ENCODE assay signal across 13 cellular contexts in the genomic region with DNA sequence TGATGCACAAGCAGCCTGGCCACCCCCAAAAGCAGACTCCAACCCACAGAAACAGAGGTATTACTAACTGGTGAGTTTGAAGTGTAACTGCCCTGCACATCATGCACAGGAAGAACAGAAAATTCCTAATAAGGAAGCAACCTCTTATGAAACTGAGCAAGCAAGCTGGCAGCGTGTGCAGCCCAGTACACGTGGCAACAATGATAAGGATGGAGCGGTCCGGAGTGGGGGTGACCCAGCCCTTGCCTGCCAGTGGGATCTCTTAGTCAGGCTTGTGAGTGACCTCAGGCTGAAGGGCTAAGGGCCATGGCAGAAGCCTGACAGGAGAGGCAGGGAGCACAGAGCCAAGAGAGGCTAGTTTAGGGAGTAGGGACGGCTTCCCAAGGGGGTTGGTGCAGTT. TPM values are rescaled to one million over a fixed set of nuclear protein-coding genes. Genes with fewer than 3 reads are reported as not detected.
DNase-seq lines count a peak whose midpoint lies in the region; ATAC-seq and TF ChIP-seq lines count a peak whose summit lies in the region.
"Had no signal": no experiment of that assay in that cellular context is flagged by ENCODE, and none has a peak within 500 bp of the region (broad histone marks: within the 10 kb centered on the region; RNA-seq: fewer than 3 reads in every experiment).

No MANE protein-coding gene starts in this region.

- H3K9me3 ChIP-seq in heart left ventricle: peaks cover 0 to 8% (median 0%) of the 10 kb centered on the region in 12 donors
- no peaks in the 10 kb centered on the region for H3K9me3 ChIP-seq in upper lobe of left lung
- H3K9me3 ChIP-seq in endodermal cell (ENCODE audit: control insufficient read depth, low read length): peaks cover 6% of the 10 kb centered on the region
- H3K9me3 ChIP-seq: spleen, transverse colon had no signal

- TF ChIP-seq EP300 in upper lobe of left lung (IDR thresholded peaks at IDR 0.05): no peak

- H3K27ac ChIP-seq in heart left ventricle (no peak overlapping the region), upper lobe of left lung (no peak overlapping the region), endodermal cell (ENCODE audit: low read depth, low read length) (no peak overlapping the region)
- H3K27ac ChIP-seq: transverse colon had no signal

- H3K4me1 Mint-ChIP-seq in endodermal cell (peaks cover 14% of the 10 kb centered on the region), MCF 10A (ENCODE audit: insufficient read depth, unreplicated experiment) (peaks cover 30% of the 10 kb centered on the region)

- ATAC-seq in heart left ventricle (peak in 3 of 4 donors; percentile 62 to 84 (median 67)), Right ventricle myocardium inferior (no peak), upper lobe of left lung (ENCODE audit: low FRiP score in 2 of 2) (peak; percentile 54 to 80)

- DNase-seq in heart left ventricle: peak in 1 of 5 donors; percentile 34
- DNase-seq in Right ventricle myocardium inferior (ENCODE audit: missing footprints): no peak
- DNase-seq in SIG-M5 (lab: John Stamatoyannopoulos, UW): peak; percentile 17
- DNase-seq in fibroblast of the aortic adventitia (ENCODE audit: low read depth): peak; percentile 60
- peak in 1 of 2 donors; percentile 53 for DNase-seq in upper lobe of left lung
- DNase-seq in epidermal melanocyte (ENCODE audit: insufficient read length, low spot score): no peak
- no peak for DNase-seq in endodermal cell
- no peak for DNase-seq in MCF 10A (ENCODE audit: unreplicated experiment)
- DNase-seq: DND-41, NCI-H345, spleen, transverse colon had no signal

- no TSS peak for BruUV-seq in MCF 10A (replicated peaks; lab: Mats Ljungman, UMichigan)

- no peaks in the 10 kb centered on the region for H3K36me3 Mint-ChIP-seq in endodermal cell (ENCODE audit: low read depth)
- H3K36me3 Mint-ChIP-seq in MCF 10A (ENCODE audit: insufficient read depth, unreplicated experiment): no peaks in the 10 kb centered on the region

- peaks cover 0 to 77% (median 0%) of the 10 kb centered on the region in 12 donors for H3K4me1 ChIP-seq in heart left ventricle
- H3K4me1 ChIP-seq in upper lobe of left lung: peaks cover 4 to 10% (median 7%) of the 10 kb centered on the region in 4 donors
- H3K4me1 ChIP-seq in endodermal cell (ENCODE audit: control insufficient read depth, insufficient read depth, low read length): peaks cover 2% of the 10 kb centered on the region
- H3K4me1 ChIP-seq: transverse colon had no signal

- peaks cover 3% of the 10 kb centered on the region for H3K27me3 Mint-ChIP-seq in endodermal cell (ENCODE audit: insufficient read depth)
- no peaks in the 10 kb centered on the region for H3K27me3 Mint-ChIP-seq in MCF 10A (ENCODE audit: insufficient read depth, unreplicated experiment)

- TF ChIP-seq POLR2A in heart left ventricle (IDR thresholded peaks at IDR 0.05) (no peak), upper lobe of left lung (IDR thresholded peaks at IDR 0.05) (no peak)

- no peak overlapping the region for H3K9ac ChIP-seq in endodermal cell (ENCODE audit: extremely low read depth, low read length, poor library complexity, severe bottlenecking)

- no peak overlapping the region for H3K4me3 ChIP-seq in heart left ventricle
- no peak overlapping the region for H3K4me3 ChIP-seq in fibroblast of the aortic adventitia (ENCODE audit: low read depth, low read length)
- no peak overlapping the region for H3K4me3 ChIP-seq in upper lobe of left lung
- H3K4me3 ChIP-seq in endodermal cell (ENCODE audit: low read length): no peak overlapping the region
- H3K4me3 ChIP-seq: spleen, transverse colon had no signal

- CTCF ChIA-PET in MCF 10A (lab: Yijun Ruan, JAX): interaction anchor here (0.5 kb wide), 1 partner anchor 63 kb away, joined by 3 read pairs; no protein-coding TSS in a partner anchor

- no peak for TF ChIP-seq CTCF in heart left ventricle (IDR thresholded peaks at IDR 0.05)
- TF ChIP-seq CTCF in fibroblast of the aortic adventitia (IDR thresholded peaks at IDR 0.05; ENCODE audit: insufficient read depth, low read length): no peak
- TF ChIP-seq CTCF in upper lobe of left lung (IDR thresholded peaks at IDR 0.05): no peak
- TF ChIP-seq CTCF in endodermal cell (conservative IDR thresholded peaks at IDR 0.05): no peak
- TF ChIP-seq CTCF in MCF 10A (IDR thresholded peaks at IDR 0.05; ENCODE audit: unreplicated experiment): no peak

- H3K4me3 Mint-ChIP-seq in endodermal cell (no peak overlapping the region), MCF 10A (ENCODE audit: unreplicated experiment) (no peak overlapping the region)

- POLR2A ChIA-PET in MCF 10A (lab: Yijun Ruan, JAX): no interaction called here

- no peaks in the 10 kb centered on the region for H3K36me3 ChIP-seq in heart left ventricle
- H3K36me3 ChIP-seq in upper lobe of left lung: no peaks in the 10 kb centered on the region
- H3K36me3 ChIP-seq in endodermal cell (ENCODE audit: control insufficient read depth, insufficient read depth, low read length): no peaks in the 10 kb centered on the region
- H3K36me3 ChIP-seq: spleen, transverse colon had no signal

- WGBS in heart left ventricle, 4 donors: 35 to 43% (median 39%) methylated on average over 5 of the region's 5 CpGs
- 48 to 90% methylated on average over 1 to 5 of the region's 5 CpGs for WGBS in upper lobe of left lung, 2 donors
- 86 to 96% methylated on average over 1 to 5 of the region's 5 CpGs for WGBS in endodermal cell (ENCODE audit: insufficient coverage in 1 of 2, insufficient read length in 1 of 2), 2 experiments

- no peak overlapping the region for H3K27ac Mint-ChIP-seq in endodermal cell
- no peak overlapping the region for H3K27ac Mint-ChIP-seq in MCF 10A (ENCODE audit: low read depth, unreplicated experiment)

- intact Hi-C loops in heart left ventricle (cut with DNase I) (no loop called here), Right ventricle myocardium inferior (cut with DNase I) (no loop called here), MCF 10A (cut with micrococcal nuclease) (no loop called here)

- peaks cover 2% of the 10 kb centered on the region for H3K9me3 Mint-ChIP-seq in endodermal cell
- H3K9me3 Mint-ChIP-seq in MCF 10A (ENCODE audit: unreplicated experiment): no peaks in the 10 kb centered on the region

- H3K27me3 ChIP-seq in heart left ventricle (no peaks in the 10 kb centered on the region), upper lobe of left lung (no peaks in the 10 kb centered on the region), endodermal cell (ENCODE audit: control insufficient read depth, insufficient read depth, low read length, poor library complexity, severe bottlenecking) (no peaks in the 10 kb centered on the region)
- H3K27me3 ChIP-seq: spleen, transverse colon had no signal

RNA-seq across cellular contexts. Expression of a gene that starts 22.1 kb away (rescaled TPM):
- 10 to 100 TPM in 2 of 9 donors, 1 to 10 TPM in 7; 1.2 to 42.0 (median 1.9) TPM for total RNA-seq in heart left ventricle
- under 1 TPM; 0.65 to 1.00 TPM for polyA plus RNA-seq in heart left ventricle
- total RNA-seq in Right ventricle myocardium inferior: 1.9 TPM
- total RNA-seq in fibroblast of the aortic adventitia (ENCODE audit: low replicate concordance): 0.74 TPM in 1 of 2 replicates, not detected in the other
- 10 to 100 TPM; 18.5 to 36.8 (median 25.7) TPM for total RNA-seq in upper lobe of left lung
- total RNA-seq in endodermal cell: 1 to 10 TPM in 1 of 2 donors, under 1 TPM in 1; 0.70 to 1.6 TPM
- polyA plus RNA-seq in endodermal cell (2013, experiment 1 of 2): 0.14 TPM
- 0.21 TPM for polyA plus RNA-seq in endodermal cell (2013, experiment 2 of 2)
- total RNA-seq in MCF 10A (2022): not detected in 2 replicates
- total RNA-seq: RPMI7951 had no signal

Comparison
In these comparisons a context has a peak if more than half of its experiments do, and no peak if none do; other contexts are left out.
1. DNase-seq: peak in SIG-M5 (single experiment) and fibroblast of the aortic adventitia (single experiment); none in Right ventricle myocardium inferior (single experiment), epidermal melanocyte (single experiment), endodermal cell (single experiment) and MCF 10A (single experiment).